22 cellular contexts compared by ENCODE assay signal in genomic region chr17:78399693-78400144, GRCh38.
"Had no signal": no experiment of that assay in that cellular context is flagged by ENCODE, and none has a peak within 500 bp of the region (broad histone marks: within the 10 kb centered on the region; RNA-seq: fewer than 3 reads in every experiment).

No MANE protein-coding gene starts in this region.

- H3K4me3 ChIP-seq: ascending aorta, cardiac muscle cell, esophagus squamous epithelium, lung, suprapubic skin had no signal

- H3K27ac ChIP-seq: ascending aorta, cardiac muscle cell, esophagus squamous epithelium, neutrophil, suprapubic skin had no signal

- H3K9me3 ChIP-seq: ascending aorta, esophagus squamous epithelium, neutrophil, suprapubic skin had no signal

- H3K27ac Mint-ChIP-seq: activated B cell treated with CpG ODN at 0.5 μM for 24 hours; activated CD4-positive, alpha-beta T cell treated with anti-CD3 and anti-CD28 coated beads, Interleukin-2, amount 10 ng/mL, durations not matched to agents 24 days and 14 days; activated CD8-positive, alpha-beta T cell treated with anti-CD3 and anti-CD28 coated beads, Interleukin-2, amount 10 ng/mL, durations not matched to agents 7 days and 5 days; activated naive CD8-positive, alpha-beta T cell treated with anti-CD3 and anti-CD28 coated beads, Interleukin-2, amount 50 U/mL, for 24 hours; T-helper 17 cell; type B pancreatic cell had no signal

- H3K4me3 Mint-ChIP-seq: activated B cell treated with CpG ODN at 0.5 μM for 24 hours; activated CD4-positive, alpha-beta T cell treated with anti-CD3 and anti-CD28 coated beads, Interleukin-2, amount 10 ng/mL, durations not matched to agents 24 days and 14 days; activated CD8-positive, alpha-beta T cell treated with anti-CD3 and anti-CD28 coated beads, Interleukin-2, amount 10 ng/mL, durations not matched to agents 7 days and 5 days; activated naive CD8-positive, alpha-beta T cell treated with anti-CD3 and anti-CD28 coated beads, Interleukin-2, amount 50 U/mL, for 24 hours; naive thymus-derived CD4-positive, alpha-beta T cell; T-helper 17 cell; type B pancreatic cell had no signal

- H3K9me3 Mint-ChIP-seq: activated B cell treated with CpG ODN at 0.5 μM for 24 hours; activated CD4-positive, alpha-beta T cell treated with anti-CD3 and anti-CD28 coated beads, Interleukin-2, amount 10 ng/mL, durations not matched to agents 24 days and 14 days; activated naive CD8-positive, alpha-beta T cell treated with anti-CD3 and anti-CD28 coated beads, Interleukin-2, amount 50 U/mL, for 24 hours; naive thymus-derived CD4-positive, alpha-beta T cell; type B pancreatic cell had no signal

- DNase-seq: activated B cell treated with CpG ODN at 0.5 μM for 24 hours; activated CD4-positive, alpha-beta T cell treated with anti-CD3 and anti-CD28 coated beads, Interleukin-2, amount 10 ng/mL, durations not matched to agents 24 days and 14 days; activated CD8-positive, alpha-beta memory T cell treated with anti-CD3 and anti-CD28 coated beads, Interleukin-2, amount 50 U/mL, for 4 hours; activated CD8-positive, alpha-beta T cell treated with anti-CD3 and anti-CD28 coated beads, Interleukin-2, amount 10 ng/mL, durations not matched to agents 7 days and 5 days; activated naive CD4-positive, alpha-beta T cell; activated naive CD8-positive, alpha-beta T cell treated with anti-CD3 and anti-CD28 coated beads, Interleukin-2, amount 50 U/mL, for 24 hours; esophagus squamous epithelium; glutamatergic neuron; left cardiac atrium; naive thymus-derived CD4-positive, alpha-beta T cell; small intestine; stimulated activated CD4-positive, alpha-beta T cell treated with anti-CD3 and anti-CD28 coated beads, Interleukin-4, amount 100 ng/mL, for 4 hours; stimulated activated CD8-positive, alpha-beta memory T cell treated with anti-CD3 and anti-CD28 coated beads, Interleukin-4, amount 100 ng/mL, for 48 hours; stimulated activated naive CD8-positive, alpha-beta T cell treated with anti-CD3 and anti-CD28 coated beads, Interleukin-15, Interleukin-2, amounts not matched to agents 100 U/mL and 50 U/mL, for 24 hours; T-helper 17 cell had no signal

- H3K4me1 Mint-ChIP-seq: activated naive CD8-positive, alpha-beta T cell treated with anti-CD3 and anti-CD28 coated beads, Interleukin-2, amount 50 U/mL, for 24 hours had no signal

- H3K27me3 Mint-ChIP-seq: activated B cell treated with CpG ODN at 0.5 μM for 24 hours; activated CD4-positive, alpha-beta T cell treated with anti-CD3 and anti-CD28 coated beads, Interleukin-2, amount 10 ng/mL, durations not matched to agents 24 days and 14 days; activated naive CD8-positive, alpha-beta T cell treated with anti-CD3 and anti-CD28 coated beads, Interleukin-2, amount 50 U/mL, for 24 hours; naive thymus-derived CD4-positive, alpha-beta T cell; T-helper 17 cell; type B pancreatic cell had no signal

- H3K27me3 ChIP-seq: ascending aorta, cardiac muscle cell, esophagus squamous epithelium, neutrophil, suprapubic skin had no signal

- ATAC-seq: activated CD8-positive, alpha-beta T cell treated with anti-CD3 and anti-CD28 coated beads, Interleukin-2, amount 10 ng/mL, durations not matched to agents 7 days and 5 days; activated naive CD8-positive, alpha-beta T cell treated with anti-CD3 and anti-CD28 coated beads, Interleukin-2, amount 50 U/mL, for 24 hours; left cardiac atrium; naive thymus-derived CD4-positive, alpha-beta T cell; right cardiac atrium; T-helper 17 cell had no signal
